Comparison of ENCODE assay signal across 14 cellular contexts in the genomic region with DNA sequence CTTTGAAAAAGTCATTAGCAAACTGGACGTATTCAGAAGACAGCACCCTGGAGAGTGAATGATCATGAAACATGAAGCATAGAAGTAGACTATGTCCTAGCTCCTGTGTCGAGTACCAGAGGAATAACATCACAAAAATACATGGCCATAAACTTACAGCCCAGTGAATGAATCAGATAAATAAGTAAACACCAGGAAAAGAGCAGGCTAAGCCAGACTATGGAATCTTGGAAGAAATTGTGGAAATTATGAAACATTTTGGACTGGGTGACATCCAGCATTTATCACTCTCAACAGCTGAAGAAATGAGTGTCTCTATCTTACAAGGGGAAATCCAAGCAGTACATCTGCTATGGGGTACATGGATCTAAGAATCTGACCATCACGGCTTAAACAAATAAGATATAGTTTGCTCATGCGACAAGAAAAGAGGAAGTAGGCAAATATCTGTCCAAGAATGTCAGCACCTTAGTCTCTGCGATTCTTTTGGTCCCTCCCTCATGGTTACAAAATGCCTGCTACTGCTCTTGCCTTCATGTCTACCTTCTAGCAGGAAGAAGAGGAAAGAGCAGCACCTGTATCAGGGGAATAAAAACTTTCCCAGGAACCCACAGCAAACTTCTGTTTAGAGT.
DNase-seq lines count a peak whose midpoint lies in the region; ATAC-seq and TF ChIP-seq lines count a peak whose summit lies in the region.
"Had no signal": no experiment of that assay in that cellular context is flagged by ENCODE, and none has a peak within 500 bp of the region (broad histone marks: within the 10 kb centered on the region; RNA-seq: fewer than 3 reads in every experiment).

No MANE protein-coding gene starts in this region.

- no peaks in the 10 kb centered on the region for H3K79me2 ChIP-seq in PC-3 (ENCODE audit: low read length)

- H3K36me3 ChIP-seq in PC-3 (ENCODE audit: low read depth, low read length) = no peaks in the 10 kb centered on the region
- H3K36me3 ChIP-seq: upper lobe of left lung had no signal

- TF ChIP-seq CTCF in GM13976 (IDR thresholded peaks at IDR 0.05; ENCODE audit: borderline replicate concordance, control extremely low read depth, extremely low read depth, insufficient read depth, missing control alignments) (no peak), PC-3 (conservative IDR thresholded peaks at IDR 0.05; ENCODE audit: low read depth, low read length) (no peak), MCF 10A (IDR thresholded peaks at IDR 0.05; ENCODE audit: unreplicated experiment) (no peak)

- H4K20me1 ChIP-seq in PC-3 (ENCODE audit: low read length) = no peaks in the 10 kb centered on the region

- H3K4me1 Mint-ChIP-seq in activated naive CD8-positive, alpha-beta T cell treated with anti-CD3 and anti-CD28 coated beads, Interleukin-2, amount 50 U/mL, for 24 hours = peaks cover 40% of the 10 kb centered on the region
- peaks cover 9% of the 10 kb centered on the region for H3K4me1 Mint-ChIP-seq in MCF 10A (ENCODE audit: insufficient read depth, unreplicated experiment)

- H3K4me3 ChIP-seq in PC-3 (ENCODE audit: low read length) = no peak overlapping the region
- H3K4me3 ChIP-seq: lung, upper lobe of left lung had no signal

- H2AFZ ChIP-seq in PC-3 (ENCODE audit: low read length) = no peak overlapping the region

- in situ Hi-C loops in GM13976 (cut with MboI; ENCODE audit: low sequenced_read_pairs, unreplicated experiment) = no loop called here

- no peaks in the 10 kb centered on the region for H3F3A ChIP-seq in PC-3 (ENCODE audit: low read length, unreplicated experiment)

- H3K9ac ChIP-seq in PC-3 (ENCODE audit: low read length) = no peak overlapping the region

- intact Hi-C loops in PC-3 (cut with micrococcal nuclease) = no loop called here
- intact Hi-C loops in MCF 10A (cut with micrococcal nuclease) = no loop called here

- peaks cover 3% of the 10 kb centered on the region; the same call in 1 of the 2 replicates for H3K4me1 ChIP-seq in PC-3 (ENCODE audit: insufficient read depth, low read length)

- BruUV-seq in PC-3 (replicated peaks; lab: Mats Ljungman, UMichigan) (no TSS peak), MCF 10A (replicated peaks; lab: Mats Ljungman, UMichigan) (no TSS peak)

- peaks cover 4% of the 10 kb centered on the region for H3K27me3 Mint-ChIP-seq in activated naive CD8-positive, alpha-beta T cell treated with anti-CD3 and anti-CD28 coated beads, Interleukin-2, amount 50 U/mL, for 24 hours
- peaks cover 85% of the 10 kb centered on the region for H3K27me3 Mint-ChIP-seq in MCF 10A (ENCODE audit: insufficient read depth, unreplicated experiment)

- no peaks in the 10 kb centered on the region for H3K9me2 ChIP-seq in PC-3 (replicated peaks; ENCODE audit: low read length)

- H3K9me3 ChIP-seq in PC-3 (ENCODE audit: low read length) = no peaks in the 10 kb centered on the region

- ATAC-seq in HG03442 (IDR thresholded peaks at IDR 0.05; ENCODE audit: unreplicated experiment) = peak; percentile 54
- no peak for ATAC-seq in activated naive CD8-positive, alpha-beta T cell treated with anti-CD3 and anti-CD28 coated beads, Interleukin-2, amount 50 U/mL, for 24 hours
- ATAC-seq in PC-3 = no peak

- CTCF ChIA-PET in PC-3 (lab: Charles Lee) (no interaction called here), MCF 10A (lab: Yijun Ruan, JAX) (interaction anchor here (0.7 kb wide), 1 partner anchor 739 kb away, joined by 3 read pairs; no protein-coding TSS in a partner anchor)

- H3K36me3 Mint-ChIP-seq in activated naive CD8-positive, alpha-beta T cell treated with anti-CD3 and anti-CD28 coated beads, Interleukin-2, amount 50 U/mL, for 24 hours (ENCODE audit: low read depth) = peaks cover 11% of the 10 kb centered on the region
- H3K36me3 Mint-ChIP-seq in MCF 10A (ENCODE audit: insufficient read depth, unreplicated experiment) = peaks cover 6% of the 10 kb centered on the region
- H3K36me3 Mint-ChIP-seq: CD4-positive, alpha-beta memory T cell had no signal

- peak overlapping the region; percentile 52 for H3K27ac Mint-ChIP-seq in activated naive CD8-positive, alpha-beta T cell treated with anti-CD3 and anti-CD28 coated beads, Interleukin-2, amount 50 U/mL, for 24 hours
- no peak overlapping the region for H3K27ac Mint-ChIP-seq in MCF 10A (ENCODE audit: low read depth, unreplicated experiment)
- H3K27ac Mint-ChIP-seq: CD4-positive, alpha-beta memory T cell had no signal

- DNase-seq in GM13976 (ENCODE audit: low spot score) (peak; percentile 38), GM19240 (ENCODE audit: insufficient read length, low spot score) (peak; percentile 6), PC-3 (no peak), amygdala (lab: John Stamatoyannopoulos, UW) (no peak), MCF 10A (ENCODE audit: unreplicated experiment) (no peak), kidney glomerular epithelial cell (lab: John Stamatoyannopoulos, UW) (no peak)
- no peak for DNase-seq in activated naive CD8-positive, alpha-beta T cell treated with anti-CD3 and anti-CD28 coated beads, Interleukin-2, amount 50 U/mL, for 24 hours
- DNase-seq: activated effector memory CD4-positive, alpha-beta T cell treated with anti-CD3 and anti-CD28 coated beads, Interleukin-2, amount 50 U/mL, for 16 hours; CD4-positive, alpha-beta memory T cell; central memory CD4-positive, alpha-beta T cell; hypothalamus; upper lobe of left lung had no signal

- H3K4me3 Mint-ChIP-seq in activated naive CD8-positive, alpha-beta T cell treated with anti-CD3 and anti-CD28 coated beads, Interleukin-2, amount 50 U/mL, for 24 hours = no peak overlapping the region
- no peak overlapping the region for H3K4me3 Mint-ChIP-seq in MCF 10A (ENCODE audit: unreplicated experiment)
- H3K4me3 Mint-ChIP-seq: CD4-positive, alpha-beta memory T cell had no signal

- peaks cover 14% of the 10 kb centered on the region for H3K9me3 Mint-ChIP-seq in activated naive CD8-positive, alpha-beta T cell treated with anti-CD3 and anti-CD28 coated beads, Interleukin-2, amount 50 U/mL, for 24 hours
- H3K9me3 Mint-ChIP-seq in MCF 10A (ENCODE audit: unreplicated experiment) = no peaks in the 10 kb centered on the region

- POLR2A ChIA-PET in PC-3 (lab: Charles Lee; ENCODE audit: unreplicated experiment) = no interaction called here
- POLR2A ChIA-PET in MCF 10A (lab: Yijun Ruan, JAX) = no interaction called here

- no peak overlapping the region for H3K4me2 ChIP-seq in PC-3 (ENCODE audit: low read length)

- H3K27me3 ChIP-seq in PC-3 (ENCODE audit: low read length) = peaks cover 41% of the 10 kb centered on the region
- H3K27me3 ChIP-seq: upper lobe of left lung had no signal

- no peak overlapping the region for H3K27ac ChIP-seq in PC-3 (ENCODE audit: low read length)
- H3K27ac ChIP-seq: upper lobe of left lung had no signal

Comparison
In these comparisons a context has a peak if more than half of its experiments do, and no peak if none do; other contexts are left out.
1. DNase-seq: peak in GM13976 (single experiment) and GM19240 (single experiment); none in activated naive CD8-positive, alpha-beta T cell treated with anti-CD3 and anti-CD28 coated beads, Interleukin-2, amount 50 U/mL, for 24 hours (single experiment), PC-3 (single experiment), amygdala (0 of 56), MCF 10A (single experiment) and kidney glomerular epithelial cell (single experiment).